Comparison of ENCODE assay signal across 9 cellular contexts in genomic region chr19:677201-677600, GRCh38. TPM values are rescaled to one million over a fixed set of nuclear protein-coding genes. Genes with fewer than 3 reads are reported as not detected.
DNase-seq lines count a peak whose midpoint lies in the region; ATAC-seq and TF ChIP-seq lines count a peak whose summit lies in the region.
"Had no signal": no experiment of that assay in that cellular context is flagged by ENCODE, and none has a peak within 500 bp of the region (broad histone marks: within the 10 kb centered on the region; RNA-seq: fewer than 3 reads in every experiment).

No MANE protein-coding gene starts in this region.

- no peaks in the 10 kb centered on the region for H3K27me3 ChIP-seq in muscle layer of duodenum (ENCODE audit: low read depth, low read length)

- H3K4me1 ChIP-seq in muscle layer of duodenum (ENCODE audit: control insufficient read depth in 1 of 2, insufficient read depth in 2 of 2, low read length in 2 of 2) = peaks cover 0 to 27% of the 10 kb centered on the region in 2 donors

- H3K4me1 Mint-ChIP-seq in glutamatergic neuron (ENCODE audit: low read depth, unreplicated experiment) = peaks cover 5% of the 10 kb centered on the region

- H3K9me3 ChIP-seq in muscle layer of duodenum (ENCODE audit: control insufficient read depth in 1 of 2, low read length in 2 of 2) = no peaks in the 10 kb centered on the region

- ATAC-seq in HG03175 (IDR thresholded peaks at IDR 0.05; ENCODE audit: unreplicated experiment) (no peak), GM21381 (IDR thresholded peaks at IDR 0.05; ENCODE audit: unreplicated experiment) (no peak), HG03159 (IDR thresholded peaks at IDR 0.05; ENCODE audit: unreplicated experiment) (no peak)

- H3K27ac ChIP-seq in muscle layer of duodenum (ENCODE audit: low read length) = peak overlapping the region; percentile 91

- no peaks in the 10 kb centered on the region for H3K36me3 Mint-ChIP-seq in glutamatergic neuron (ENCODE audit: unreplicated experiment)

- TF ChIP-seq CTCF in epithelial cell of esophagus (IDR thresholded peaks at IDR 0.05; ENCODE audit: insufficient read depth, low read depth, low read length, missing control alignments) = no peak
- TF ChIP-seq CTCF in glutamatergic neuron (IDR thresholded peaks at IDR 0.05; ENCODE audit: partially characterized antibody, unreplicated experiment) = no peak

- peaks cover 10% of the 10 kb centered on the region for H3K9me3 Mint-ChIP-seq in glutamatergic neuron (ENCODE audit: unreplicated experiment)

- peak; percentile 86 for DNase-seq in AG08395 (ENCODE audit: low spot score)
- peak; percentile 59 for DNase-seq in NCI-H460 (ENCODE audit: extremely low read depth, low read depth)
- DNase-seq in epithelial cell of esophagus (ENCODE audit: low read depth) = peak; percentile 86
- no peak for DNase-seq in glutamatergic neuron

- H3K4me3 ChIP-seq in epithelial cell of esophagus (ENCODE audit: low read length) = peak overlapping the region; percentile 84
- H3K4me3 ChIP-seq in muscle layer of duodenum (ENCODE audit: low read depth in 1 of 2, low read length in 2 of 2) = peak overlapping the region; percentile 67 to 70

- H3K36me3 ChIP-seq in muscle layer of duodenum (ENCODE audit: control insufficient read depth in 1 of 2, insufficient read depth in 2 of 2, low read length in 2 of 2) = peaks cover 0 to 6% of the 10 kb centered on the region in 2 donors

- H3K27ac Mint-ChIP-seq in glutamatergic neuron (ENCODE audit: unreplicated experiment) = no peak overlapping the region

- no peak overlapping the region for H3K4me3 Mint-ChIP-seq in glutamatergic neuron (ENCODE audit: unreplicated experiment)

- H3K27me3 Mint-ChIP-seq in glutamatergic neuron (ENCODE audit: unreplicated experiment) = peaks cover 14% of the 10 kb centered on the region

RNA-seq across cellular contexts. Expression of gene FSTL3, which starts 1.0 kb away (rescaled TPM):
- 43.3 and 51.7 TPM in 2 replicates for total RNA-seq in NCI-H460 (2014; rRNA removed; shearing (Covaris generic))
- polyA plus RNA-seq in NCI-H460 (2014; cell fraction: nucleus; rRNA removed) = 131 and 171 TPM in 2 replicates
- 10.7 TPM for total RNA-seq in glutamatergic neuron (ENCODE audit: unreplicated experiment)

RNA-seq across cellular contexts. Expression of gene RNF126, which starts 14.2 kb away (rescaled TPM):
- 27.0 and 33.5 TPM in 2 replicates for total RNA-seq in NCI-H460 (2014; rRNA removed; shearing (Covaris generic))
- 72.7 and 84.5 TPM in 2 replicates for polyA plus RNA-seq in NCI-H460 (2014; cell fraction: nucleus; rRNA removed)
- total RNA-seq in glutamatergic neuron (ENCODE audit: unreplicated experiment) = 51.7 TPM

RNA-seq across cellular contexts. Expression of gene PRSS57, which starts 18.1 kb away (rescaled TPM):
- not detected in 2 replicates for total RNA-seq in NCI-H460 (2014; rRNA removed; shearing (Covaris generic))
- polyA plus RNA-seq in NCI-H460 (2014; cell fraction: nucleus; rRNA removed) = not detected in 2 replicates
- total RNA-seq in glutamatergic neuron (ENCODE audit: unreplicated experiment) = 0.78 TPM
- total RNA-seq: G401 had no signal

RNA-seq across cellular contexts. Expression of gene PALM, which starts 31.5 kb away (rescaled TPM):
- 4.2 and 7.6 TPM in 2 replicates for total RNA-seq in NCI-H460 (2014; rRNA removed; shearing (Covaris generic))
- 4.6 and 6.6 TPM in 2 replicates for polyA plus RNA-seq in NCI-H460 (2014; cell fraction: nucleus; rRNA removed)
- 349 TPM for total RNA-seq in glutamatergic neuron (ENCODE audit: unreplicated experiment)

RNA-seq across cellular contexts. Expression of gene FGF22, which starts 37.5 kb away (rescaled TPM):
- total RNA-seq in NCI-H460 (2014; rRNA removed; shearing (Covaris generic)) = not detected in 2 replicates
- 0.85 and 1.3 TPM in 2 replicates for polyA plus RNA-seq in NCI-H460 (2014; cell fraction: nucleus; rRNA removed)
- total RNA-seq in glutamatergic neuron (ENCODE audit: unreplicated experiment) = 1.5 TPM
- total RNA-seq: G401 had no signal
